ENCODE assay signal across 22 cellular contexts in genomic region chr18:69992776-69993175, GRCh38. TPM values are rescaled to one million over a fixed set of nuclear protein-coding genes. Genes with fewer than 3 reads are reported as not detected.
A peak's percentile ranks its signal among the peaks of the same experiment; 100 is the strongest.
DNase-seq lines count a peak whose midpoint lies in the region; ATAC-seq, FAIRE-seq and TF ChIP-seq lines count a peak whose summit lies in the region.
"Had no signal": no experiment of that assay in that cellular context is flagged by ENCODE, and none has a peak within 500 bp of the region (broad histone marks: within the 10 kb centered on the region; RNA-seq: fewer than 3 reads in every experiment).

No MANE protein-coding gene starts in this region.

- peaks cover 3% of the 10 kb centered on the region for H3K4me1 Mint-ChIP-seq in astrocyte (ENCODE audit: low read depth, unreplicated experiment)
- peaks cover 11% of the 10 kb centered on the region for H3K4me1 Mint-ChIP-seq in CD4-positive, alpha-beta T cell (ENCODE audit: low read depth)
- H3K4me1 Mint-ChIP-seq: activated CD4-positive, alpha-beta memory T cell treated with anti-CD3 and anti-CD28 coated beads, Interleukin-2, amount 10 ng/mL, durations not matched to agents 7 days and 5 days; CD14-positive monocyte had no signal

- H3K9me3 ChIP-seq in astrocyte (ENCODE audit: insufficient read depth, low read depth, low read length): no peaks in the 10 kb centered on the region
- peaks cover 22% of the 10 kb centered on the region for H3K9me3 ChIP-seq in CD4-positive, alpha-beta T cell (ENCODE audit: control insufficient read depth, low read length)

- H2AFZ ChIP-seq in astrocyte (ENCODE audit: low read depth, low read length): no peak overlapping the region

- no peaks in the 10 kb centered on the region for H3K4me1 ChIP-seq in astrocyte (ENCODE audit: insufficient read depth, low read length)

- H3K4me3 Mint-ChIP-seq in astrocyte (ENCODE audit: unreplicated experiment): no peak overlapping the region
- H3K4me3 Mint-ChIP-seq in CD4-positive, alpha-beta T cell: no peak overlapping the region
- H3K4me3 Mint-ChIP-seq: activated CD4-positive, alpha-beta memory T cell treated with anti-CD3 and anti-CD28 coated beads, Interleukin-2, amount 10 ng/mL, durations not matched to agents 7 days and 5 days; activated naive CD4-positive, alpha-beta T cell treated with anti-CD3 and anti-CD28 coated beads, Interleukin-2, amount 50 U/mL, for 24 hours; CD14-positive monocyte; WTC11 had no signal

- DNase-seq in DMS 273 (lab: John Stamatoyannopoulos, UW; ENCODE audit: unreplicated experiment) (peak; percentile 52), HT1080 (ENCODE audit: low read depth) (peak; percentile 90), astrocyte (ENCODE audit: low read depth) (peak; percentile 24), foreskin fibroblast (peak; percentile 73 to 76), NCI-H82 treated with DMSO at 0.1 percent for 48 hours (lab: John Stamatoyannopoulos, UW; ENCODE audit: unreplicated experiment) (no peak), left ventricle myocardium superior (no peak)
- DNase-seq in CD4-positive, alpha-beta T cell: no peak
- DNase-seq: activated CD4-positive, alpha-beta memory T cell treated with anti-CD3 and anti-CD28 coated beads, Interleukin-2, amount 10 ng/mL, durations not matched to agents 7 days and 5 days; activated T-cell treated with anti-CD3 and anti-CD28 coated beads, Interleukin-2, amount 50 U/mL, for 1 hour; cortex of kidney; glutamatergic neuron; Karpas-422; NCI-H1105; NCI-H2081; NCI-H524 treated with DMSO at 0.1 percent for 48 hours; OCI-M1; retina had no signal

- TF ChIP-seq CTCF in astrocyte (IDR thresholded peaks at IDR 0.05; ENCODE audit: insufficient read depth, low read depth, low read length): no peak
- TF ChIP-seq CTCF in foreskin fibroblast (IDR thresholded peaks at IDR 0.05; ENCODE audit: low read depth, low read length): no peak
- no peak for TF ChIP-seq CTCF in CD4-positive, alpha-beta T cell (IDR thresholded peaks at IDR 0.05)

- H3K27me3 Mint-ChIP-seq in astrocyte (ENCODE audit: low read depth, unreplicated experiment): no peaks in the 10 kb centered on the region
- H3K27me3 Mint-ChIP-seq in CD4-positive, alpha-beta T cell: no peaks in the 10 kb centered on the region
- H3K27me3 Mint-ChIP-seq: activated CD4-positive, alpha-beta memory T cell treated with anti-CD3 and anti-CD28 coated beads, Interleukin-2, amount 10 ng/mL, durations not matched to agents 7 days and 5 days; activated naive CD4-positive, alpha-beta T cell treated with anti-CD3 and anti-CD28 coated beads, Interleukin-2, amount 50 U/mL, for 24 hours had no signal

- no peaks in the 10 kb centered on the region for H3K36me3 ChIP-seq in astrocyte (ENCODE audit: insufficient read depth, low read length)
- H3K36me3 ChIP-seq: ascending aorta had no signal

- no peak for ATAC-seq in CD4-positive, alpha-beta T cell (ENCODE audit: poor library complexity)
- no peak for ATAC-seq in GM21526 (IDR thresholded peaks at IDR 0.05; ENCODE audit: low FRiP score, unreplicated experiment)
- no peak for ATAC-seq in left ventricle myocardium superior
- ATAC-seq: WTC11 had no signal

- POLR2A ChIA-PET in CD4-positive, alpha-beta T cell (lab: Charles Lee): no interaction called here

- H3K36me3 Mint-ChIP-seq in astrocyte (ENCODE audit: low read depth, unreplicated experiment): no peaks in the 10 kb centered on the region
- peaks cover 89% of the 10 kb centered on the region for H3K36me3 Mint-ChIP-seq in CD4-positive, alpha-beta T cell (ENCODE audit: low read depth)

- H3K4me3 ChIP-seq in astrocyte (ENCODE audit: insufficient read depth, low read depth, low read length) (no peak overlapping the region), foreskin fibroblast (ENCODE audit: low read depth in 1 of 2, low read length in 2 of 2) (no peak overlapping the region)
- H3K4me3 ChIP-seq: ascending aorta had no signal

- H3K9me3 Mint-ChIP-seq in astrocyte (ENCODE audit: unreplicated experiment): peaks cover 4% of the 10 kb centered on the region
- peaks cover 15% of the 10 kb centered on the region for H3K9me3 Mint-ChIP-seq in CD4-positive, alpha-beta T cell

- H4K20me1 ChIP-seq in astrocyte (ENCODE audit: insufficient read depth, low read length): no peaks in the 10 kb centered on the region

- FAIRE-seq in astrocyte (lab: Jason Lieb, UNC): no peak

- CTCF ChIA-PET in CD4-positive, alpha-beta T cell (lab: Charles Lee): no interaction called here

- no peaks in the 10 kb centered on the region for H3K27me3 ChIP-seq in astrocyte (ENCODE audit: insufficient read depth, low read length)
- H3K27me3 ChIP-seq in CD4-positive, alpha-beta T cell (ENCODE audit: control insufficient read depth, insufficient read depth, low read length): no peaks in the 10 kb centered on the region
- H3K27me3 ChIP-seq: ascending aorta had no signal

- no peak overlapping the region for H3K27ac Mint-ChIP-seq in astrocyte (ENCODE audit: unreplicated experiment)
- H3K27ac Mint-ChIP-seq in CD4-positive, alpha-beta T cell: no peak overlapping the region
- H3K27ac Mint-ChIP-seq: activated CD4-positive, alpha-beta memory T cell treated with anti-CD3 and anti-CD28 coated beads, Interleukin-2, amount 10 ng/mL, durations not matched to agents 7 days and 5 days; activated naive CD4-positive, alpha-beta T cell treated with anti-CD3 and anti-CD28 coated beads, Interleukin-2, amount 50 U/mL, for 24 hours; CD14-positive monocyte; WTC11 had no signal

- no peak overlapping the region for H3K9ac ChIP-seq in astrocyte (ENCODE audit: low read length)

- H3K79me2 ChIP-seq in astrocyte (ENCODE audit: insufficient read depth, low read length): no peaks in the 10 kb centered on the region

- intact Hi-C loops in CD4-positive, alpha-beta T cell (cut with DNase I, micrococcal nuclease): no loop called here
- intact Hi-C loops in left ventricle myocardium superior (cut with micrococcal nuclease): no loop called here

- no peak overlapping the region for H3K4me2 ChIP-seq in astrocyte (ENCODE audit: low read length)

- H3K27ac ChIP-seq in astrocyte (ENCODE audit: low read depth, low read length): no peak overlapping the region
- H3K27ac ChIP-seq in CD4-positive, alpha-beta T cell (ENCODE audit: low read depth, low read length): no peak overlapping the region
- H3K27ac ChIP-seq: ascending aorta had no signal

RNA-seq across cellular contexts. Expression of gene CD226, which starts 45.1 kb away (rescaled TPM):
- 0.03 and 0.17 TPM in 2 replicates for total RNA-seq in HT1080 (2014; rRNA removed; shearing (Covaris generic))
- 0.05 and 0.06 TPM in 2 replicates for polyA plus RNA-seq in HT1080 (2015; cell fraction: cytosol; rRNA removed)
- polyA plus RNA-seq in HT1080 (2015; cell fraction: nucleus; rRNA removed): 0.22 and 0.44 TPM in 2 replicates
- total RNA-seq in astrocyte: 0.07 and 0.12 TPM in 2 replicates
- total RNA-seq in CD4-positive, alpha-beta T cell: 10 to 100 TPM; 74.0 to 74.8 TPM
- total RNA-seq in left ventricle myocardium superior: 0.92 TPM

Comparison
In these comparisons a context has a peak if more than half of its experiments do, and no peak if none do; other contexts are left out.
1. DNase-seq: peak in DMS 273 (single experiment), HT1080 (single experiment), astrocyte (single experiment) and foreskin fibroblast (2 of 2); none in NCI-H82 treated with DMSO at 0.1 percent for 48 hours (single experiment), CD4-positive, alpha-beta T cell (0 of 10) and left ventricle myocardium superior (single experiment).
2. RNA of gene CD226, which starts 45.1 kb away (total RNA-seq): 74.0 to 74.8 TPM in CD4-positive, alpha-beta T cell; 0.92 TPM in left ventricle myocardium superior (single experiment), 0.07 to 0.12 TPM in astrocyte and 0.03 to 0.17 TPM in HT1080; every median in the first group is over 10 times any median in the second.